ENCODE assay signal across 17 cellular contexts in genomic region chr19:10450191-10450852, GRCh38. TPM values are rescaled to one million over a fixed set of nuclear protein-coding genes. Genes with fewer than 3 reads are reported as not detected.
DNase-seq lines count a peak whose midpoint lies in the region; ATAC-seq and TF ChIP-seq lines count a peak whose summit lies in the region.
"Had no signal": no experiment of that assay in that cellular context is flagged by ENCODE, and none has a peak within 500 bp of the region (broad histone marks: within the 10 kb centered on the region; RNA-seq: fewer than 3 reads in every experiment).

No MANE protein-coding gene starts in this region.

- H3K27me3 ChIP-seq in mucosa of rectum (ENCODE audit: control insufficient read depth in 2 of 2, insufficient read depth in 2 of 2, low read length in 2 of 2) = no peaks in the 10 kb centered on the region
- no peaks in the 10 kb centered on the region for H3K27me3 ChIP-seq in endodermal cell (ENCODE audit: control insufficient read depth, insufficient read depth, low read length, poor library complexity, severe bottlenecking)
- H3K27me3 ChIP-seq: BLaER1 had no signal

- H3K9ac ChIP-seq in mucosa of rectum (ENCODE audit: low read depth in 1 of 2, low read length in 2 of 2) = no peak overlapping the region
- no peak overlapping the region for H3K9ac ChIP-seq in endodermal cell (ENCODE audit: extremely low read depth, low read length, poor library complexity, severe bottlenecking)
- H3K9ac ChIP-seq: BLaER1 had no signal

- H3K4me1 Mint-ChIP-seq in T-helper 1 cell treated with Interleukin-12 subunit alpha and Interleukin-12 subunit beta and Interleukin-4 antibody, amounts not matched to agents 30 μg/mL and 1 μg/mL, for 36 hours (ENCODE audit: low read depth) = peaks cover 22% of the 10 kb centered on the region
- peaks cover 28% of the 10 kb centered on the region for H3K4me1 Mint-ChIP-seq in stimulated activated effector memory CD8-positive, alpha-beta T cell treated with anti-CD3 and anti-CD28 coated beads, Interleukin-12 subunit alpha, Interleukin-12 subunit beta, amount 100 ng/mL, for 72 hours
- H3K4me1 Mint-ChIP-seq in endodermal cell (no peaks in the 10 kb centered on the region), glutamatergic neuron (ENCODE audit: low read depth, unreplicated experiment) (peaks cover 5% of the 10 kb centered on the region)

- TF ChIP-seq POLR2A in NB4 (IDR thresholded peaks at IDR 0.05; ENCODE audit: extremely low read depth, insufficient read length) = no peak

- TF ChIP-seq CTCF in NB4 (IDR thresholded peaks at IDR 0.05; ENCODE audit: low read depth, low read length) (no peak), endodermal cell (conservative IDR thresholded peaks at IDR 0.05) (no peak), glutamatergic neuron (IDR thresholded peaks at IDR 0.05; ENCODE audit: partially characterized antibody, unreplicated experiment) (no peak)

- peaks cover 31% of the 10 kb centered on the region for H3K36me3 Mint-ChIP-seq in T-helper 1 cell treated with Interleukin-12 subunit alpha and Interleukin-12 subunit beta and Interleukin-4 antibody, amounts not matched to agents 30 μg/mL and 1 μg/mL, for 36 hours (ENCODE audit: low read depth)
- peaks cover 87% of the 10 kb centered on the region for H3K36me3 Mint-ChIP-seq in stimulated activated effector memory CD8-positive, alpha-beta T cell treated with anti-CD3 and anti-CD28 coated beads, Interleukin-12 subunit alpha, Interleukin-12 subunit beta, amount 100 ng/mL, for 72 hours
- H3K36me3 Mint-ChIP-seq in endodermal cell (ENCODE audit: low read depth) (no peaks in the 10 kb centered on the region), glutamatergic neuron (ENCODE audit: unreplicated experiment) (no peaks in the 10 kb centered on the region)

- peaks cover 7 to 15% of the 10 kb centered on the region in 2 donors for H3K36me3 ChIP-seq in mucosa of rectum (ENCODE audit: control insufficient read depth in 2 of 2, insufficient read depth in 2 of 2, low read length in 2 of 2)
- no peaks in the 10 kb centered on the region for H3K36me3 ChIP-seq in endodermal cell (ENCODE audit: control insufficient read depth, insufficient read depth, low read length)
- H3K36me3 ChIP-seq: HAP-1 had no signal

- no peak for DNase-seq in T-helper 1 cell
- DNase-seq in NB4 (ENCODE audit: low read depth) = peak; percentile 12
- no peak for DNase-seq in stimulated activated effector memory CD8-positive, alpha-beta T cell treated with anti-CD3 and anti-CD28 coated beads, Interleukin-12 subunit alpha, Interleukin-12 subunit beta, amount 100 ng/mL, for 72 hours (ENCODE audit: low spot score in 2 of 2)
- DNase-seq in putamen (ENCODE audit: low spot score) = no peak
- DNase-seq in endodermal cell = no peak
- no peak for DNase-seq in glutamatergic neuron
- DNase-seq: 8988T; AML-193; CD4-positive, CD25-positive, alpha-beta regulatory T cell; DMS79; GOT3; HFFc6 had no signal

- H3K4me1 ChIP-seq in mucosa of rectum (ENCODE audit: control insufficient read depth in 2 of 2, insufficient read depth in 2 of 2, low read length in 2 of 2) (peaks cover 13 to 18% of the 10 kb centered on the region in 2 donors), endodermal cell (ENCODE audit: control insufficient read depth, insufficient read depth, low read length) (no peaks in the 10 kb centered on the region)

- H3K27ac ChIP-seq in mucosa of rectum (ENCODE audit: low read depth in 2 of 2, low read length in 2 of 2) (peak overlapping the region; percentile 57 to 63), endodermal cell (ENCODE audit: low read depth, low read length) (no peak overlapping the region)
- H3K27ac ChIP-seq: BLaER1 had no signal

- no peak overlapping the region for H3K4me3 Mint-ChIP-seq in T-helper 1 cell treated with Interleukin-12 subunit alpha and Interleukin-12 subunit beta and Interleukin-4 antibody, amounts not matched to agents 30 μg/mL and 1 μg/mL, for 36 hours
- H3K4me3 Mint-ChIP-seq in stimulated activated effector memory CD8-positive, alpha-beta T cell treated with anti-CD3 and anti-CD28 coated beads, Interleukin-12 subunit alpha, Interleukin-12 subunit beta, amount 100 ng/mL, for 72 hours = no peak overlapping the region
- H3K4me3 Mint-ChIP-seq in endodermal cell (no peak overlapping the region), glutamatergic neuron (ENCODE audit: unreplicated experiment) (no peak overlapping the region)
- H3K4me3 Mint-ChIP-seq: CD4-positive, CD25-positive, alpha-beta regulatory T cell; HFFc6 had no signal

- H3K9me3 ChIP-seq in mucosa of rectum (ENCODE audit: control insufficient read depth in 2 of 2, low read length in 2 of 2) (no peaks in the 10 kb centered on the region), endodermal cell (ENCODE audit: control insufficient read depth, low read length) (no peaks in the 10 kb centered on the region)
- H3K9me3 ChIP-seq: BLaER1, HAP-1 had no signal

- H3K27me3 Mint-ChIP-seq in T-helper 1 cell treated with Interleukin-12 subunit alpha and Interleukin-12 subunit beta and Interleukin-4 antibody, amounts not matched to agents 30 μg/mL and 1 μg/mL, for 36 hours (ENCODE audit: low read depth) = no peaks in the 10 kb centered on the region
- H3K27me3 Mint-ChIP-seq in endodermal cell (ENCODE audit: insufficient read depth) (peaks cover 14% of the 10 kb centered on the region), glutamatergic neuron (ENCODE audit: unreplicated experiment) (peaks cover 5% of the 10 kb centered on the region)
- H3K27me3 Mint-ChIP-seq: CD4-positive, CD25-positive, alpha-beta regulatory T cell had no signal

- H3K4me3 ChIP-seq in NB4 (ENCODE audit: low read depth, low read length) (no peak overlapping the region), mucosa of rectum (ENCODE audit: low read length in 2 of 2) (peak overlapping the region in 1 of 2 donors; percentile 20), endodermal cell (ENCODE audit: low read length) (no peak overlapping the region)
- H3K4me3 ChIP-seq: BLaER1, GM12878, HAP-1 had no signal

- no peaks in the 10 kb centered on the region for H3K9me3 Mint-ChIP-seq in T-helper 1 cell treated with Interleukin-12 subunit alpha and Interleukin-12 subunit beta and Interleukin-4 antibody, amounts not matched to agents 30 μg/mL and 1 μg/mL, for 36 hours
- no peaks in the 10 kb centered on the region for H3K9me3 Mint-ChIP-seq in stimulated activated effector memory CD8-positive, alpha-beta T cell treated with anti-CD3 and anti-CD28 coated beads, Interleukin-12 subunit alpha, Interleukin-12 subunit beta, amount 100 ng/mL, for 72 hours
- H3K9me3 Mint-ChIP-seq in endodermal cell (no peaks in the 10 kb centered on the region), glutamatergic neuron (ENCODE audit: unreplicated experiment) (peaks cover 3% of the 10 kb centered on the region)
- H3K9me3 Mint-ChIP-seq: HFFc6 had no signal

- WGBS in endodermal cell (ENCODE audit: insufficient coverage in 1 of 2, insufficient read length in 1 of 2), 2 experiments = 93 to 95% methylated on average over 7 to 14 of the region's 14 CpGs

- ATAC-seq in stimulated activated effector memory CD8-positive, alpha-beta T cell treated with anti-CD3 and anti-CD28 coated beads, Interleukin-12 subunit alpha, Interleukin-12 subunit beta, amount 100 ng/mL, for 72 hours = no peak

- H3K27ac Mint-ChIP-seq in T-helper 1 cell treated with Interleukin-12 subunit alpha and Interleukin-12 subunit beta and Interleukin-4 antibody, amounts not matched to agents 30 μg/mL and 1 μg/mL, for 36 hours = peak overlapping the region; percentile 60
- H3K27ac Mint-ChIP-seq in stimulated activated effector memory CD8-positive, alpha-beta T cell treated with anti-CD3 and anti-CD28 coated beads, Interleukin-12 subunit alpha, Interleukin-12 subunit beta, amount 100 ng/mL, for 72 hours = peak overlapping the region; percentile 9
- no peak overlapping the region for H3K27ac Mint-ChIP-seq in endodermal cell
- no peak overlapping the region for H3K27ac Mint-ChIP-seq in glutamatergic neuron (ENCODE audit: unreplicated experiment)
- H3K27ac Mint-ChIP-seq: HFFc6 had no signal

RNA-seq across cellular contexts. Expression of gene PDE4A, which starts 30.0 kb away (rescaled TPM):
- 1 to 10 TPM; 1.7 to 2.6 TPM for total RNA-seq in endodermal cell
- polyA plus RNA-seq in endodermal cell (2013, experiment 1 of 2) = 2.0 TPM
- 1.7 TPM for polyA plus RNA-seq in endodermal cell (2013, experiment 2 of 2)
- total RNA-seq in glutamatergic neuron (ENCODE audit: unreplicated experiment) = 5.7 TPM

RNA-seq across cellular contexts. Expression of gene CDC37, which starts 47.0 kb away (rescaled TPM):
- 100 to 1,000 TPM; 148 to 172 TPM for total RNA-seq in endodermal cell
- polyA plus RNA-seq in endodermal cell (2013, experiment 1 of 2) = 160 TPM
- polyA plus RNA-seq in endodermal cell (2013, experiment 2 of 2) = 155 TPM
- 128 TPM for total RNA-seq in glutamatergic neuron (ENCODE audit: unreplicated experiment)

RNA-seq across cellular contexts. Expression of gene KEAP1, which starts 52.8 kb away (rescaled TPM):
- 10 to 100 TPM; 53.3 to 59.5 TPM for total RNA-seq in endodermal cell
- polyA plus RNA-seq in endodermal cell (2013, experiment 1 of 2) = 32.7 TPM
- polyA plus RNA-seq in endodermal cell (2013, experiment 2 of 2) = 27.5 TPM
- total RNA-seq in glutamatergic neuron (ENCODE audit: unreplicated experiment) = 44.1 TPM

Comparison
In these comparisons a context has a peak if more than half of its experiments do, and no peak if none do; other contexts are left out.
1. H3K27ac Mint-ChIP-seq: peak in T-helper 1 cell treated with Interleukin-12 subunit alpha and Interleukin-12 subunit beta and Interleukin-4 antibody, amounts not matched to agents 30 μg/mL and 1 μg/mL, for 36 hours (single experiment) and stimulated activated effector memory CD8-positive, alpha-beta T cell treated with anti-CD3 and anti-CD28 coated beads, Interleukin-12 subunit alpha, Interleukin-12 subunit beta, amount 100 ng/mL, for 72 hours (single experiment); none in endodermal cell (single experiment) and glutamatergic neuron (single experiment).